Comparison of ENCODE assay signal across 8 cellular contexts in genomic region chr16:66549284-66550131, GRCh38. TPM values are rescaled to one million over a fixed set of nuclear protein-coding genes. Genes with fewer than 3 reads are reported as not detected.
DNase-seq lines count a peak whose midpoint lies in the region; ATAC-seq and TF ChIP-seq lines count a peak whose summit lies in the region.

TSS of gene TK2 (minus strand) at chr16:66550122. CDS start at chr16:66550061, 61 bp downstream.

- TF ChIP-seq EP300 in tibial nerve (IDR thresholded peaks at IDR 0.05), result peak in 1 of 2 donors; percentile 64

- WGBS in adipose tissue, 3 donors, result 2% methylated on average over 76 to 80 of the region's 80 CpGs
- 1% methylated on average over 13 to 57 of the region's 80 CpGs for WGBS in tibial nerve, 2 donors

- no peaks in the 10 kb centered on the region for H3K27me3 Mint-ChIP-seq in osteocyte (ENCODE audit: unreplicated experiment)

- ATAC-seq in HG03442 (IDR thresholded peaks at IDR 0.05; ENCODE audit: unreplicated experiment) (peak; percentile 30), Right ventricle myocardium superior (ENCODE audit: poor library complexity) (peak; percentile 74), GM18907 (IDR thresholded peaks at IDR 0.05; ENCODE audit: unreplicated experiment) (no peak)

- peaks cover 17% of the 10 kb centered on the region for H3K36me3 Mint-ChIP-seq in osteocyte (ENCODE audit: unreplicated experiment)

- peaks cover 0 to 27% (median 0%) of the 10 kb centered on the region in 3 donors for H3K36me3 ChIP-seq in tibial nerve

- no peaks in the 10 kb centered on the region for H3K9me3 ChIP-seq in tibial nerve

- no peaks in the 10 kb centered on the region for H3K27me3 ChIP-seq in tibial nerve

- H3K27ac ChIP-seq in adipose tissue (ENCODE audit: low read depth, low read length), result peak within 1 kb of the TSS; percentile 22
- H3K27ac ChIP-seq in tibial nerve, result peak within 1 kb of the TSS; percentile 93 to 97 (median 96)

- peak in 1 of 2 donors; percentile 55 for TF ChIP-seq POLR2A in tibial nerve (IDR thresholded peaks at IDR 0.05)

- peak within 1 kb of the TSS; percentile 93 for H3K27ac Mint-ChIP-seq in osteocyte (ENCODE audit: unreplicated experiment)

- H3K4me1 ChIP-seq in tibial nerve, result peaks cover 0 to 62% (median 33%) of the 10 kb centered on the region in 4 donors

- no peaks in the 10 kb centered on the region for H3K9me3 Mint-ChIP-seq in osteocyte (ENCODE audit: unreplicated experiment)

- intact Hi-C loops in Right ventricle myocardium superior (cut with DNase I), result no loop called here

- H3K4me3 ChIP-seq in tibial nerve, result peak within 1 kb of the TSS; percentile 60 to 80 (median 66)

- TF ChIP-seq CTCF in osteocyte (IDR thresholded peaks at IDR 0.05) (peak; percentile 25), tibial nerve (IDR thresholded peaks at IDR 0.05) (peak in 4 of 5 experiments; percentile 9 to 42 (median 36))

- H3K4me3 Mint-ChIP-seq in osteocyte (ENCODE audit: unreplicated experiment), result peak within 1 kb of the TSS; percentile 83

- peaks cover 54% of the 10 kb centered on the region for H3K4me1 Mint-ChIP-seq in osteocyte (ENCODE audit: unreplicated experiment)

- DNase-seq in EH (ENCODE audit: low read depth), result peak; percentile 78
- DNase-seq in T follicular helper cell (ENCODE audit: low read depth), result peak; percentile 24
- DNase-seq in Right ventricle myocardium superior, result peak; percentile 86
- peak; percentile 90 for DNase-seq in osteocyte (ENCODE audit: extremely low spot score, unreplicated experiment)
- peak; percentile 28 to 36 for DNase-seq in tibial nerve (ENCODE audit: low spot score in 2 of 2)

RNA-seq across cellular contexts. Expression of gene TK2, which starts in this region (rescaled TPM):
- 10 to 100 TPM; 15.7 to 38.8 (median 37.2) TPM for polyA plus RNA-seq in adipose tissue
- total RNA-seq in Right ventricle myocardium superior, result 19.5 TPM
- 33.2 and 37.4 TPM in 2 replicates for total RNA-seq in osteocyte
- 10 to 100 TPM; 42.3 to 81.8 (median 64.7) TPM for total RNA-seq in tibial nerve

Comparison
In these comparisons a context has a peak if more than half of its experiments do, and no peak if none do; other contexts are left out.
1. DNase-seq: peak in every context shown above with its lines; median percentile 90 in osteocyte; 86 in Right ventricle myocardium superior; 78 in EH; 32 in tibial nerve; 24 in T follicular helper cell.